Comparison of ENCODE assay signal across 1 cellular context in the genomic region with DNA sequence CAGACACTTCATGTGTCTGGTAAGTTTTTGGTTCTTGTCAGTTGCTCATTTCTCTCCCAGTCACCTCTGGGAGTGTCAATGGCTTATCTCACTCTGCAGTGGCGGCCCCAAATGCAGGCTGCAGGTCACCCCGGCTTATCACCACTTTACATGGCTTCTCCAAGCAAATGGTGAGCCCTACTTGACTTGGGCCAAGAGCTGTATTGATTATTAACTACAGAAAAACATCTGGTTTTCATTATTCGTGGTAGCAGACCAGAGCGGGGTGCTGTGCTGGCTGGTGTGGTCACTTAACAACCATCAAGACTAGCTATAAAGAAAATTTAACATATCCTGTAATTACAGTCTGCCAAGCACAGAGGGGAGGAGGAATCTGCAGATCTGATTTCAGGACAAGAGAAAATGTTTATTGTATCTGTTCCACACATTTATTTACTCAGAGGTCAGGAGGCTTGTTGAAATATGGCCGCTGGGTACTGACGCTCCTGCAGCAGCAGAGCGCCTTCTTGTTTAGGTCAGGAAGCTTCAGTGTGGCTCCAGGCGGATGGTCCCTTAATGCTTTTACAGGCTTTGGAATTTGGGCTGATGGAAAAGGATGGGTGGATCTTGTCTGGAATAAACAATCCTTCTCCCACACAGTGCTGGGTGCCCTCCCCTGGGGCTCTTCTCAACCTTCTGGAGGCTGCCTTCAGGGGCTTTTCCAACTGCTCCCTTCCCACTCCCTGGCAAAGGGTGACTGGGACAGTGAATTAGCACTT.
TF ChIP-seq lines count a peak whose summit lies in the region.

No MANE protein-coding gene starts in this region.

TF ChIP-seq in K562, 482 proteins besides CTCF, POLR2A, EP300 and RAD21 (continued from another document and continues in another):
- TF ChIP-seq ZMIZ1 (IDR thresholded peaks at IDR 0.05; ENCODE audit: low read depth in 2 of 2, low read length in 2 of 2): peak in 1 of 2 experiments; percentile 81; a peak in 2 of 4 replicates
- TF ChIP-seq TGIF2 (CRISPR knock-in tag; IDR thresholded peaks at IDR 0.05): no peak
- TF ChIP-seq, protein P1, sequence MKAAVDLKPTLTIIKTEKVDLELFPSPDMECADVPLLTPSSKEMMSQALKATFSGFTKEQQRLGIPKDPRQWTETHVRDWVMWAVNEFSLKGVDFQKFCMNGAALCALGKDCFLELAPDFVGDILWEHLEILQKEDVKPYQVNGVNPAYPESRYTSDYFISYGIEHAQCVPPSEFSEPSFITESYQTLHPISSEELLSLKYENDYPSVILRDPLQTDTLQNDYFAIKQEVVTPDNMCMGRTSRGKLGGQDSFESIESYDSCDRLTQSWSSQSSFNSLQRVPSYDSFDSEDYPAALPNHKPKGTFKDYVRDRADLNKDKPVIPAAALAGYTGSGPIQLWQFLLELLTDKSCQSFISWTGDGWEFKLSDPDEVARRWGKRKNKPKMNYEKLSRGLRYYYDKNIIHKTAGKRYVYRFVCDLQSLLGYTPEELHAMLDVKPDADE (conservative IDR thresholded peaks at IDR 0.05; ENCODE audit: control insufficient read depth, low read depth, low read length): 0 out of 2 replicates have a peak, but pooled peaks have one; percentile 50
- TF ChIP-seq CBX3 (IDR thresholded peaks at IDR 0.05; ENCODE audit: borderline replicate concordance in 1 of 2, low read length in 2 of 2): peak in 1 of 2 experiments; percentile 65; a peak in 1 of 3 replicates
- 0 out of 2 replicates have a peak, but pooled peaks have one; percentile 56 for TF ChIP-seq CTBP1 (IDR thresholded peaks at IDR 0.05; ENCODE audit: borderline replicate concordance)
- peak; percentile 86 for TF ChIP-seq SOX6 (IDR thresholded peaks at IDR 0.05)
- TF ChIP-seq RBM34 (IDR thresholded peaks at IDR 0.05; ENCODE audit: borderline replicate concordance, insufficient read depth, low read length): no peak
- TF ChIP-seq HDAC3 (IDR thresholded peaks at IDR 0.05; ENCODE audit: borderline replicate concordance, partially characterized antibody): peak; percentile 42
- TF ChIP-seq CREM (IDR thresholded peaks at IDR 0.05; ENCODE audit: low read depth): peak; percentile 81
- TF ChIP-seq, protein P2, sequence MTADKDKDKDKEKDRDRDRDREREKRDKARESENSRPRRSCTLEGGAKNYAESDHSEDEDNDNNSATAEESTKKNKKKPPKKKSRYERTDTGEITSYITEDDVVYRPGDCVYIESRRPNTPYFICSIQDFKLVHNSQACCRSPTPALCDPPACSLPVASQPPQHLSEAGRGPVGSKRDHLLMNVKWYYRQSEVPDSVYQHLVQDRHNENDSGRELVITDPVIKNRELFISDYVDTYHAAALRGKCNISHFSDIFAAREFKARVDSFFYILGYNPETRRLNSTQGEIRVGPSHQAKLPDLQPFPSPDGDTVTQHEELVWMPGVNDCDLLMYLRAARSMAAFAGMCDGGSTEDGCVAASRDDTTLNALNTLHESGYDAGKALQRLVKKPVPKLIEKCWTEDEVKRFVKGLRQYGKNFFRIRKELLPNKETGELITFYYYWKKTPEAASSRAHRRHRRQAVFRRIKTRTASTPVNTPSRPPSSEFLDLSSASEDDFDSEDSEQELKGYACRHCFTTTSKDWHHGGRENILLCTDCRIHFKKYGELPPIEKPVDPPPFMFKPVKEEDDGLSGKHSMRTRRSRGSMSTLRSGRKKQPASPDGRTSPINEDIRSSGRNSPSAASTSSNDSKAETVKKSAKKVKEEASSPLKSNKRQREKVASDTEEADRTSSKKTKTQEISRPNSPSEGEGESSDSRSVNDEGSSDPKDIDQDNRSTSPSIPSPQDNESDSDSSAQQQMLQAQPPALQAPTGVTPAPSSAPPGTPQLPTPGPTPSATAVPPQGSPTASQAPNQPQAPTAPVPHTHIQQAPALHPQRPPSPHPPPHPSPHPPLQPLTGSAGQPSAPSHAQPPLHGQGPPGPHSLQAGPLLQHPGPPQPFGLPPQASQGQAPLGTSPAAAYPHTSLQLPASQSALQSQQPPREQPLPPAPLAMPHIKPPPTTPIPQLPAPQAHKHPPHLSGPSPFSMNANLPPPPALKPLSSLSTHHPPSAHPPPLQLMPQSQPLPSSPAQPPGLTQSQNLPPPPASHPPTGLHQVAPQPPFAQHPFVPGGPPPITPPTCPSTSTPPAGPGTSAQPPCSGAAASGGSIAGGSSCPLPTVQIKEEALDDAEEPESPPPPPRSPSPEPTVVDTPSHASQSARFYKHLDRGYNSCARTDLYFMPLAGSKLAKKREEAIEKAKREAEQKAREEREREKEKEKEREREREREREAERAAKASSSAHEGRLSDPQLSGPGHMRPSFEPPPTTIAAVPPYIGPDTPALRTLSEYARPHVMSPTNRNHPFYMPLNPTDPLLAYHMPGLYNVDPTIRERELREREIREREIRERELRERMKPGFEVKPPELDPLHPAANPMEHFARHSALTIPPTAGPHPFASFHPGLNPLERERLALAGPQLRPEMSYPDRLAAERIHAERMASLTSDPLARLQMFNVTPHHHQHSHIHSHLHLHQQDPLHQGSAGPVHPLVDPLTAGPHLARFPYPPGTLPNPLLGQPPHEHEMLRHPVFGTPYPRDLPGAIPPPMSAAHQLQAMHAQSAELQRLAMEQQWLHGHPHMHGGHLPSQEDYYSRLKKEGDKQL (CRISPR knock-in tag; IDR thresholded peaks at IDR 0.05; ENCODE audit: borderline replicate concordance): no peak
- peak; percentile 75 for TF ChIP-seq LEF1 (IDR thresholded peaks at IDR 0.05)
- TF ChIP-seq ESRRB (CRISPR knock-in tag; IDR thresholded peaks at IDR 0.05; ENCODE audit: borderline replicate concordance): no peak
- peak; percentile 68 to 75; a peak in 3 of 4 replicates for TF ChIP-seq KDM1A (IDR thresholded peaks at IDR 0.05)
- TF ChIP-seq NEUROD1 (IDR thresholded peaks at IDR 0.05; ENCODE audit: borderline replicate concordance, low read depth, low read length, partially characterized antibody): peak; percentile 44
- TF ChIP-seq SNIP1 (IDR thresholded peaks at IDR 0.05; ENCODE audit: low read depth): no peak
- peak; percentile 76; the same call in 1 of the 2 replicates for TF ChIP-seq GATAD2A (IDR thresholded peaks at IDR 0.05)
- peak; percentile 98 for TF ChIP-seq CBFA2T3 (IDR thresholded peaks at IDR 0.05)
- no peak for TF ChIP-seq NR4A1 (CRISPR knock-in tag; IDR thresholded peaks at IDR 0.05)
- peak; percentile 67; the same call in 1 of the 2 replicates for TF ChIP-seq NR4A1 (tag; IDR thresholded peaks at IDR 0.05)
- TF ChIP-seq NFIC (IDR thresholded peaks at IDR 0.05): peak; percentile 84
- peak; percentile 90; the same call in 1 of the 2 replicates for TF ChIP-seq CUX1 (CRISPR knock-in tag; IDR thresholded peaks at IDR 0.05)
- TF ChIP-seq HMBOX1 (IDR thresholded peaks at IDR 0.05): peak; percentile 91
- peak; percentile 94 for TF ChIP-seq NCOR1 (IDR thresholded peaks at IDR 0.05)
- TF ChIP-seq TRIM24 (IDR thresholded peaks at IDR 0.05): peak; percentile 82 to 88
- no peak for TF ChIP-seq ERF (CRISPR knock-in tag; IDR thresholded peaks at IDR 0.05)
- TF ChIP-seq PML (IDR thresholded peaks at IDR 0.05; ENCODE audit: low read length): peak; percentile 92
- TF ChIP-seq ZNF584 (CRISPR knock-in tag; IDR thresholded peaks at IDR 0.05; ENCODE audit: low read depth): peak; percentile 76; the same call in 1 of the 2 replicates
- TF ChIP-seq, protein P3, sequence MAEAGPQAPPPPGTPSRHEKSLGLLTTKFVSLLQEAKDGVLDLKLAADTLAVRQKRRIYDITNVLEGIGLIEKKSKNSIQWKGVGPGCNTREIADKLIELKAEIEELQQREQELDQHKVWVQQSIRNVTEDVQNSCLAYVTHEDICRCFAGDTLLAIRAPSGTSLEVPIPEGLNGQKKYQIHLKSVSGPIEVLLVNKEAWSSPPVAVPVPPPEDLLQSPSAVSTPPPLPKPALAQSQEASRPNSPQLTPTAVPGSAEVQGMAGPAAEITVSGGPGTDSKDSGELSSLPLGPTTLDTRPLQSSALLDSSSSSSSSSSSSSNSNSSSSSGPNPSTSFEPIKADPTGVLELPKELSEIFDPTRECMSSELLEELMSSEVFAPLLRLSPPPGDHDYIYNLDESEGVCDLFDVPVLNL (CRISPR knock-in tag; IDR thresholded peaks at IDR 0.05; ENCODE audit: low read depth): no peak
- 0 out of 2 replicates have a peak, but pooled peaks have one; percentile 23 for TF ChIP-seq MTA3 (IDR thresholded peaks at IDR 0.05; ENCODE audit: borderline replicate concordance)
- TF ChIP-seq BCOR (IDR thresholded peaks at IDR 0.05): peak; percentile 32; the same call in 1 of the 2 replicates
- no peak for TF ChIP-seq ZBTB5 (IDR thresholded peaks at IDR 0.05)
- peak; percentile 59; the same call in 1 of the 2 replicates for TF ChIP-seq ZNF766 (CRISPR knock-in tag; conservative IDR thresholded peaks at IDR 0.05)
- TF ChIP-seq MTA1 (IDR thresholded peaks at IDR 0.05; ENCODE audit: borderline replicate concordance): peak; percentile 51; the same call in 1 of the 2 replicates
- TF ChIP-seq KLF16 (IDR thresholded peaks at IDR 0.05): peak; percentile 92
- peak; percentile 95 for TF ChIP-seq POLR2AphosphoS5 (IDR thresholded peaks at IDR 0.05; ENCODE audit: control insufficient read depth, insufficient read depth, low read depth, low read length)
- peak; percentile 78 for TF ChIP-seq SMAD1 (IDR thresholded peaks at IDR 0.05; ENCODE audit: low read depth, low read length, partially characterized antibody)
- TF ChIP-seq SMARCC2 (IDR thresholded peaks at IDR 0.05; ENCODE audit: low read depth): peak; percentile 89
- TF ChIP-seq MCM5 (IDR thresholded peaks at IDR 0.05; ENCODE audit: low read depth): no peak
- TF ChIP-seq LARP7 (IDR thresholded peaks at IDR 0.05): no peak
